ENCODE assay signal across 24 cellular contexts in the genomic region with DNA sequence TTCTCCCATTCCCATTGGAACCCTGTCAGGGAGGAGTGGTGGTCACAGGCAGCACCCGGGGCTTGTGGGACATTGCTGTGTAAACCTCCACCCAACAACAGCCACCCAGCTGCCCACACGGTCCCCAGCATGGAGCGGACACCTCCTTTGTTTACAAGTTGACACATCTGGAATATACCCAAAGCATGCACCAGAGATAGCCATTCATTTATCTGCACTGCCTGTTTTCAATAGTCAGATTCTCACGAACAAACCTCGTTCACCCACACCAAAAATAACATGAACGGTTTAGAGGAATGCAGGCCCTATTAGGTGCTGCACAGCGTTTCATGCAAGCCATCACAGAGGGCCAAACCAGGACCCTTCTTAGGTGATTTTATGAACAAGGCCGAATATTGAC.
"Had no signal": no experiment of that assay in that cellular context is flagged by ENCODE, and none has a peak within 500 bp of the region (broad histone marks: within the 10 kb centered on the region; RNA-seq: fewer than 3 reads in every experiment).

No MANE protein-coding gene starts in this region.

- FAIRE-seq: bronchial epithelial cell had no signal

- H3K27me3 ChIP-seq: right atrium auricular region, testis had no signal

- H3K36me3 ChIP-seq: prostate gland, right atrium auricular region had no signal

- H3K27ac Mint-ChIP-seq: activated CD4-positive, alpha-beta T cell treated with anti-CD3 and anti-CD28 coated beads, Interleukin-2, amount 10 ng/mL, durations not matched to agents 24 days and 14 days; activated CD8-positive, alpha-beta T cell treated with anti-CD3 and anti-CD28 coated beads for 36 hours; activated naive CD8-positive, alpha-beta T cell treated with anti-CD3 and anti-CD28 coated beads, Interleukin-2, amount 10 ng/mL, durations not matched to agents 7 days and 5 days; activated T-helper 17 cell treated with anti-CD3 and anti-CD28 coated beads, Interleukin-2, amount 50 U/mL, for 72 hours; effector memory CD8-positive, alpha-beta T cell had no signal

- ATAC-seq: activated CD8-positive, alpha-beta T cell treated with anti-CD3 and anti-CD28 coated beads for 36 hours; activated T-helper 17 cell treated with anti-CD3 and anti-CD28 coated beads, Interleukin-2, amount 50 U/mL, for 72 hours; effector memory CD8-positive, alpha-beta T cell; foreskin keratinocyte; left colon had no signal

- H3K4me3 Mint-ChIP-seq: activated CD4-positive, alpha-beta T cell treated with anti-CD3 and anti-CD28 coated beads, Interleukin-2, amount 10 ng/mL, durations not matched to agents 24 days and 14 days; activated CD8-positive, alpha-beta T cell treated with anti-CD3 and anti-CD28 coated beads for 36 hours; activated naive CD8-positive, alpha-beta T cell treated with anti-CD3 and anti-CD28 coated beads, Interleukin-2, amount 10 ng/mL, durations not matched to agents 7 days and 5 days; activated T-helper 17 cell treated with anti-CD3 and anti-CD28 coated beads, Interleukin-2, amount 50 U/mL, for 72 hours; effector memory CD8-positive, alpha-beta T cell; type B pancreatic cell had no signal

- H3K4me3 ChIP-seq: lung, prostate gland, right atrium auricular region, skin epidermis, testis had no signal

- H3K4me1 Mint-ChIP-seq: activated T-helper 17 cell treated with anti-CD3 and anti-CD28 coated beads, Interleukin-2, amount 50 U/mL, for 72 hours had no signal

- H3K27ac ChIP-seq: epithelial cell of prostate, foreskin keratinocyte, prostate gland, right atrium auricular region, testis had no signal

- H3K9me3 Mint-ChIP-seq: activated CD4-positive, alpha-beta T cell treated with anti-CD3 and anti-CD28 coated beads, Interleukin-2, amount 10 ng/mL, durations not matched to agents 24 days and 14 days; activated CD8-positive, alpha-beta T cell treated with anti-CD3 and anti-CD28 coated beads for 36 hours; activated naive CD8-positive, alpha-beta T cell treated with anti-CD3 and anti-CD28 coated beads, Interleukin-2, amount 10 ng/mL, durations not matched to agents 7 days and 5 days; activated T-helper 17 cell treated with anti-CD3 and anti-CD28 coated beads, Interleukin-2, amount 50 U/mL, for 72 hours; effector memory CD8-positive, alpha-beta T cell had no signal

- H3K36me3 Mint-ChIP-seq: activated naive CD8-positive, alpha-beta T cell treated with anti-CD3 and anti-CD28 coated beads, Interleukin-2, amount 10 ng/mL, durations not matched to agents 7 days and 5 days; type B pancreatic cell had no signal

- H3K4me1 ChIP-seq: foreskin keratinocyte, prostate gland, testis had no signal

- DNase-seq: activated CD4-positive, alpha-beta T cell treated with anti-CD3 and anti-CD28 coated beads, Interleukin-2, amount 10 ng/mL, durations not matched to agents 24 days and 14 days; activated CD8-positive, alpha-beta T cell treated with anti-CD3 and anti-CD28 coated beads for 36 hours; activated naive CD4-positive, alpha-beta T cell treated with Interleukin-2 at 50 U/mL for 16 hours; activated naive CD8-positive, alpha-beta T cell treated with anti-CD3 and anti-CD28 coated beads, Interleukin-2, amount 10 ng/mL, durations not matched to agents 7 days and 5 days; activated T-cell treated with anti-CD3 and anti-CD28 coated beads, Interleukin-2, amount 50 U/mL, for 1 hour; amygdala; effector memory CD8-positive, alpha-beta T cell; foreskin keratinocyte; glutamatergic neuron; hypothalamus; islet precursor cell; left colon; stimulated activated CD4-positive, alpha-beta T cell treated with anti-CD3 and anti-CD28 coated beads, Interleukin-15, amount 100 ng/mL, for 24 hours; stimulated activated CD4-positive, alpha-beta T cell treated with anti-CD3 and anti-CD28 coated beads, Interleukin-2, amount 100 ng/mL, for 48 hours; T1000; testis had no signal

- H3K9me3 ChIP-seq: prostate gland, right atrium auricular region, testis had no signal
